ENCODE assay signal across 1 cellular context in the genomic region with DNA sequence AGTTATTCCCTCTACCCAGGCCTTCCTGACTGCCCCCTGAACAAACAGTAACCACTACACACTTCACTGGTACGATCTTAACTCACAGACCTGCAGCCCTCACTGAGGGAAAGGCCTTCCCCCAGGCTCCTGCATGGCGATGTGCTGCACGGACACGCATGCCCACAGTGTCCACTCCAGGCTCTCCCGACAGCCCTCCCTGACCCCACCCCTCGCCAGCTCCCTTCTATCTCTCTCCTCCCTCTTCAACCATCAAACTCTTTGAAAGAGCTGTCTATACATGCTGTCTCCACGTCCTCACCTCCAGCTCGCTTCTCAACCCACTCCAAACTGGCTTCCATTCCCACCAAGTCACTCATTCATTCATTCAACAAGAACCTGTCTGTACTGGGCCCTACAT.
TF ChIP-seq lines count a peak whose summit lies in the region.

No MANE protein-coding gene starts in this region.

TF ChIP-seq in H1, 55 proteins besides CTCF, POLR2A, EP300 and RAD21 (continued from another document):
- TF ChIP-seq FOSL1 (IDR thresholded peaks at IDR 0.05; ENCODE audit: insufficient read depth, low read depth, low read length) (no peak), HDAC2 (IDR thresholded peaks at IDR 0.05; ENCODE audit: borderline replicate concordance in 1 of 2, low read depth in 2 of 2, low read length in 2 of 2) (no peak), SRF (IDR thresholded peaks at IDR 0.05; ENCODE audit: low read depth, low read length) (no peak), BRCA1 (IDR thresholded peaks at IDR 0.05; ENCODE audit: low read depth, low read length) (no peak), ZNF274 (IDR thresholded peaks at IDR 0.05; ENCODE audit: borderline replicate concordance, extremely low read depth, low read length) (no peak), RBBP5 (IDR thresholded peaks at IDR 0.05; ENCODE audit: borderline replicate concordance, low read depth, low read length) (no peak), JUND (IDR thresholded peaks at IDR 0.05; ENCODE audit: low read length) (no peak), RXRA (IDR thresholded peaks at IDR 0.05; ENCODE audit: insufficient read depth, low read depth, low read length) (no peak)
